Comparison of ENCODE assay signal across 22 cellular contexts in the genomic region with DNA sequence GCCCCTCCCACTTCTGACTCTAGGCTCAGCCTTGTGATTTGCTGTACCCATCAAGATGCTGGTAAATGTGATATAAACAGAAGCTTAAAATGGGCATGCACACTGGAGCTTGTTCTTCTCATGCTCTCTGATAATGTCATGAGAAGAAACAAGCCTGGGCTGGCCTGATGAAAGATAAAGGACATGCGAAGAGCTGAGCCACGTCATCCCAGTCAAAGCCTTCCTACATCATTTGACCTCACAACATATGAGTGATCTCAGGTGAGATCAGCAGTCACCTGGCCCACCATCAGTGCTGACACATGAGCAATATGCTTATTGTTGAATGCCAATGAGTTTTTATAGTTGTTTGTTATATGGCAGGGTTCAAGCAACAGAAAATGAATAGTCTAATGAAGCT.
A peak's percentile ranks its signal among the peaks of the same experiment; 100 is the strongest.
DNase-seq lines count a peak whose midpoint lies in the region; ATAC-seq and TF ChIP-seq lines count a peak whose summit lies in the region.
"Had no signal": no experiment of that assay in that cellular context is flagged by ENCODE, and none has a peak within 500 bp of the region (broad histone marks: within the 10 kb centered on the region; RNA-seq: fewer than 3 reads in every experiment).

No MANE protein-coding gene starts in this region.

- H3K27me3 ChIP-seq in left ventricle myocardium inferior (ENCODE audit: low read depth) (no peaks in the 10 kb centered on the region), foreskin keratinocyte (no peaks in the 10 kb centered on the region)
- H3K27me3 ChIP-seq: BE2C, BLaER1 had no signal

- no peak overlapping the region for H3K4me3 ChIP-seq in left ventricle myocardium inferior
- H3K4me3 ChIP-seq in epithelial cell of esophagus (ENCODE audit: low read length), result no peak overlapping the region
- H3K4me3 ChIP-seq: BLaER1 had no signal

- no peak for ATAC-seq in Right ventricle myocardium inferior
- ATAC-seq in foreskin keratinocyte, result peak; percentile 96

- no peaks in the 10 kb centered on the region for H3K9me3 ChIP-seq in left ventricle myocardium inferior (replicated peaks)
- H3K9me3 ChIP-seq: BE2C, BLaER1 had no signal

- no peaks in the 10 kb centered on the region for H3K36me3 ChIP-seq in left ventricle myocardium inferior
- H3K36me3 ChIP-seq: BE2C, BLaER1 had no signal

- intact Hi-C loops in Right ventricle myocardium inferior (cut with DNase I), result no loop called here
- intact Hi-C loops in left ventricle myocardium inferior (cut with micrococcal nuclease), result no loop called here

- H3K27ac ChIP-seq in left ventricle myocardium inferior (replicated peaks), result no peak overlapping the region
- no peak overlapping the region for H3K27ac ChIP-seq in foreskin keratinocyte
- H3K27ac ChIP-seq: BLaER1 had no signal

- TF ChIP-seq CTCF in left ventricle myocardium inferior (IDR thresholded peaks at IDR 0.05; ENCODE audit: borderline replicate concordance) (no peak), epithelial cell of esophagus (IDR thresholded peaks at IDR 0.05; ENCODE audit: insufficient read depth, low read depth, low read length, missing control alignments) (no peak), foreskin keratinocyte (conservative IDR thresholded peaks at IDR 0.05) (no peak), GM20000 (IDR thresholded peaks at IDR 0.05; ENCODE audit: extremely low read depth, missing control alignments) (no peak)

- DNase-seq in Right ventricle myocardium inferior (ENCODE audit: missing footprints) (peak; percentile 28), left ventricle myocardium inferior (no peak), epithelial cell of esophagus (ENCODE audit: low read depth) (peak; percentile 37), foreskin keratinocyte (peak; percentile 50 to 81), GM20000 (ENCODE audit: low spot score) (no peak)
- DNase-seq in activated CD4-positive, alpha-beta T cell treated with anti-CD3 and anti-CD28 coated beads for 1 hour, result no peak
- DNase-seq: 8988T; ACHN; BE2C; C1 segment of cervical spinal cord; CD4-positive, alpha-beta memory T cell; CD4-positive, CD25-positive, alpha-beta regulatory T cell; CD8-positive, alpha-beta memory T cell; COR-L47; DMS 273 treated with DMSO at 0.1 percent for 48 hours; DMS153; DMS53; DMS79; DND-41; EL; GDM1 had no signal

- H3K4me1 ChIP-seq in left ventricle myocardium inferior (no peaks in the 10 kb centered on the region), foreskin keratinocyte (no peaks in the 10 kb centered on the region)
- H3K4me1 ChIP-seq: BLaER1 had no signal

Comparison
In these comparisons a context has a peak if more than half of its experiments do, and no peak if none do; other contexts are left out.
1. DNase-seq: peak in Right ventricle myocardium inferior (single experiment), epithelial cell of esophagus (single experiment) and foreskin keratinocyte (2 of 2); none in left ventricle myocardium inferior (single experiment), activated CD4-positive, alpha-beta T cell treated with anti-CD3 and anti-CD28 coated beads for 1 hour (single experiment) and GM20000 (single experiment).